In the genomic region with DNA sequence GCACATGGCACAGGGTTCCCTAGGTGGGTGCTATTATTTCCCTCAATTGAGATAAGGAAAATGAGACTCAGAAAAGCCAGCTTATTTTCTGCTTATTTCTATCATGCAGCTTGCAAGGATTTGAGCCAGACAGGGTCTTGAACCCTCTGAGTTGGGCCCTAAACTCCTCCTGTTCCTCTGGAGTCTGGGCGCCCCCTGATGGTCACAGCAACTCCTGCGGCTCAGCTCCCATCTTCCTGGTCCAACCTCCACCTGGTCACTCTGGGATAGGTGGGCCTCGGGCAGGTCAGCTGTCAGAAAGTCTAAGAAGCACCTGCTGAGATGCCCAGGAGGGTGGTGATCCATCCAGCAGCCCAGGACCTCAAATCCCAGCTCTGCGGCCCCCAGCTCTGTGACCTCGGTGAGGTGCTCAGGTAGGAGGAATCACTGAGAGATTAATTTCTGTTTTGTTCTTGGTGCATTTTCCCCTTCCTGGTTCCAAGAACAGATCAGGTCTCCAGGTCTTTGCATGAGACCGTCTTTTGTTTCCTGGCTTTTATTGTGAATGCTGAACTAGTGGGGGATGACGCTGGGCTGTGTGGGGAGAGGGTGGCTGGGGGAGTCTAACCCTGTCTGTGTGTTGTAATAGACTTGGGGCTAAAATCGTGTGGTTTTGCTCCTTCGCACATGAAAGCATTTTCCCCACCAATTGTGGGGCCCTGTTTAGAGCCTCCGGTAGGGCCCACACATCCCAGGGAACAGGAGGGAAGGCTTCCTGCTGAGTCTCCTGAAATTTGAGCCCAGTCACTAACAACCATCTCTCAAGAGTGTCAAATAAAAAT, we compare ENCODE assay signal across 10 cellular contexts. TPM values are rescaled to one million over a fixed set of nuclear protein-coding genes. Genes with fewer than 3 reads are reported as not detected.
DNase-seq lines count a peak whose midpoint lies in the region; ATAC-seq and TF ChIP-seq lines count a peak whose summit lies in the region.
"Had no signal": no experiment of that assay in that cellular context is flagged by ENCODE, and none has a peak within 500 bp of the region (broad histone marks: within the 10 kb centered on the region; RNA-seq: fewer than 3 reads in every experiment).

No MANE protein-coding gene starts in this region.

- POLR2A ChIA-PET in A673 (lab: Charles Lee; ENCODE audit: low non-redundant PET): no interaction called here
- POLR2A ChIA-PET in activated CD4-positive, alpha-beta memory T cell treated with anti-CD3 and anti-CD28 coated beads, Interleukin-2, amount 10 ng/mL, durations not matched to agents 7 days and 5 days (lab: Charles Lee): no interaction called here

- no TSS peak for BruUV-seq in A673 (replicated peaks; lab: Mats Ljungman, UMichigan)

- intact Hi-C loops in A673 (cut with micrococcal nuclease; ENCODE audit: unreplicated experiment): no loop called here

- H3K4me3 ChIP-seq in A673 (ENCODE audit: low read depth, low read length, poor library complexity, severe bottlenecking) (no peak overlapping the region), GM12864 (ENCODE audit: low read depth, low read length) (no peak overlapping the region)

- no peaks in the 10 kb centered on the region for H3K4me1 Mint-ChIP-seq in activated CD4-positive, alpha-beta memory T cell treated with anti-CD3 and anti-CD28 coated beads, Interleukin-2, amount 10 ng/mL, durations not matched to agents 7 days and 5 days
- H3K4me1 Mint-ChIP-seq in stimulated activated memory B cell treated with anti-CD40 and anti-IgM and Interleukin-4, amounts not matched to agents 10 μg/mL and 1 μg/mL and 100 μg/mL, for 72 hours: no peaks in the 10 kb centered on the region

- H3K27me3 Mint-ChIP-seq in activated CD4-positive, alpha-beta memory T cell treated with anti-CD3 and anti-CD28 coated beads, Interleukin-2, amount 10 ng/mL, durations not matched to agents 7 days and 5 days: no peaks in the 10 kb centered on the region
- H3K27me3 Mint-ChIP-seq in stimulated activated memory B cell treated with anti-CD40 and anti-IgM and Interleukin-4, amounts not matched to agents 10 μg/mL and 1 μg/mL and 100 μg/mL, for 72 hours: peaks cover 66% of the 10 kb centered on the region

- no peak overlapping the region for H3K27ac ChIP-seq in A673 (ENCODE audit: low read depth, low read length, poor library complexity, severe bottlenecking)
- H3K27ac ChIP-seq: epithelial cell of prostate had no signal

- H3K9me3 ChIP-seq in A673 (ENCODE audit: low read depth, low read length, poor library complexity, severe bottlenecking): no peaks in the 10 kb centered on the region

- CTCF ChIA-PET in A673 (lab: Charles Lee): interaction anchor here (1.1 kb wide), 1 partner anchor 416 kb away, joined by 4 read pairs; no protein-coding TSS in a partner anchor
- CTCF ChIA-PET in activated CD4-positive, alpha-beta memory T cell treated with anti-CD3 and anti-CD28 coated beads, Interleukin-2, amount 10 ng/mL, durations not matched to agents 7 days and 5 days (lab: Charles Lee): interaction anchor here (0.6 to 1.4 kb wide), 5 partner anchors 9 to 173 kb away, joined by 3 to 10 read pairs (median 4); no protein-coding TSS in a partner anchor

- H3K9me3 Mint-ChIP-seq in activated CD4-positive, alpha-beta memory T cell treated with anti-CD3 and anti-CD28 coated beads, Interleukin-2, amount 10 ng/mL, durations not matched to agents 7 days and 5 days: no peaks in the 10 kb centered on the region
- no peaks in the 10 kb centered on the region for H3K9me3 Mint-ChIP-seq in stimulated activated memory B cell treated with anti-CD40 and anti-IgM and Interleukin-4, amounts not matched to agents 10 μg/mL and 1 μg/mL and 100 μg/mL, for 72 hours
- H3K9me3 Mint-ChIP-seq: stimulated activated naive CD8-positive, alpha-beta T cell treated with anti-CD3 and anti-CD28 coated beads, Interleukin-15, Interleukin-2, amounts not matched to agents 100 ng/mL and 50 ng/mL, for 24 hours had no signal

- DNase-seq in A673 (ENCODE audit: low spot score) (peak; percentile 54), GM12864 (ENCODE audit: low read depth) (no peak), NCI-H2029 (lab: John Stamatoyannopoulos, UW) (peak; percentile 9), kidney glomerular epithelial cell (lab: John Stamatoyannopoulos, UW) (peak; percentile 55), NCI-H446 treated with DMSO at 0.1 percent for 48 hours (lab: John Stamatoyannopoulos, UW) (no peak)
- peak; percentile 27 for DNase-seq in activated CD4-positive, alpha-beta memory T cell treated with anti-CD3 and anti-CD28 coated beads, Interleukin-2, amount 10 ng/mL, durations not matched to agents 7 days and 5 days

- H3K36me3 Mint-ChIP-seq in activated CD4-positive, alpha-beta memory T cell treated with anti-CD3 and anti-CD28 coated beads, Interleukin-2, amount 10 ng/mL, durations not matched to agents 7 days and 5 days (ENCODE audit: low read depth): no peaks in the 10 kb centered on the region
- H3K36me3 Mint-ChIP-seq in stimulated activated memory B cell treated with anti-CD40 and anti-IgM and Interleukin-4, amounts not matched to agents 10 μg/mL and 1 μg/mL and 100 μg/mL, for 72 hours: no peaks in the 10 kb centered on the region

- H3K4me3 Mint-ChIP-seq in activated CD4-positive, alpha-beta memory T cell treated with anti-CD3 and anti-CD28 coated beads, Interleukin-2, amount 10 ng/mL, durations not matched to agents 7 days and 5 days: no peak overlapping the region
- no peak overlapping the region for H3K4me3 Mint-ChIP-seq in stimulated activated memory B cell treated with anti-CD40 and anti-IgM and Interleukin-4, amounts not matched to agents 10 μg/mL and 1 μg/mL and 100 μg/mL, for 72 hours
- H3K4me3 Mint-ChIP-seq: stimulated activated naive CD8-positive, alpha-beta T cell treated with anti-CD3 and anti-CD28 coated beads, Interleukin-15, Interleukin-2, amounts not matched to agents 100 ng/mL and 50 ng/mL, for 24 hours had no signal

- ATAC-seq in stimulated activated memory B cell treated with anti-CD40 and anti-IgM and Interleukin-4, amounts not matched to agents 10 μg/mL and 1 μg/mL and 100 μg/mL, for 72 hours: no peak
- no peak for ATAC-seq in HG03139 (IDR thresholded peaks at IDR 0.05; ENCODE audit: unreplicated experiment)

- peaks cover 10% of the 10 kb centered on the region for H3K4me1 ChIP-seq in A673 (ENCODE audit: insufficient read depth, low read length, poor library complexity, severe bottlenecking)

- no peaks in the 10 kb centered on the region for H3K27me3 ChIP-seq in A673 (replicated peaks; ENCODE audit: insufficient read depth, low read depth, low read length, poor library complexity)

- peak; percentile 82 for TF ChIP-seq CTCF in A673 (conservative IDR thresholded peaks at IDR 0.05; ENCODE audit: low read depth, low read length)
- peak; percentile 80 for TF ChIP-seq CTCF in GM12864 (IDR thresholded peaks at IDR 0.05; ENCODE audit: low read depth, low read length, missing control alignments)

- no peaks in the 10 kb centered on the region for H3K36me3 ChIP-seq in A673 (ENCODE audit: insufficient read depth, low read length, poor library complexity, severe bottlenecking)

- no peak overlapping the region for H3K27ac Mint-ChIP-seq in activated CD4-positive, alpha-beta memory T cell treated with anti-CD3 and anti-CD28 coated beads, Interleukin-2, amount 10 ng/mL, durations not matched to agents 7 days and 5 days
- H3K27ac Mint-ChIP-seq in stimulated activated memory B cell treated with anti-CD40 and anti-IgM and Interleukin-4, amounts not matched to agents 10 μg/mL and 1 μg/mL and 100 μg/mL, for 72 hours: no peak overlapping the region
- H3K27ac Mint-ChIP-seq: stimulated activated naive CD8-positive, alpha-beta T cell treated with anti-CD3 and anti-CD28 coated beads, Interleukin-15, Interleukin-2, amounts not matched to agents 100 ng/mL and 50 ng/mL, for 24 hours had no signal

RNA-seq across cellular contexts. Expression of a gene that starts 32.8 kb away (rescaled TPM):
- total RNA-seq in A673 (2021): 0.31 TPM in 1 of 2 replicates, not detected in the other
- total RNA-seq in activated CD4-positive, alpha-beta memory T cell treated with anti-CD3 and anti-CD28 coated beads, Interleukin-2, amount 10 ng/mL, durations not matched to agents 7 days and 5 days: not detected

RNA-seq across cellular contexts. Expression of a gene that starts 41.3 kb away (rescaled TPM):
- 48.3 and 50.2 TPM in 2 replicates for total RNA-seq in A673 (2021)
- total RNA-seq in activated CD4-positive, alpha-beta memory T cell treated with anti-CD3 and anti-CD28 coated beads, Interleukin-2, amount 10 ng/mL, durations not matched to agents 7 days and 5 days: 10 to 100 TPM; 47.8 to 54.3 TPM

Comparison
In these comparisons a context has a peak if more than half of its experiments do, and no peak if none do; other contexts are left out.
1. DNase-seq: peak in A673 (single experiment), NCI-H2029 (single experiment), activated CD4-positive, alpha-beta memory T cell treated with anti-CD3 and anti-CD28 coated beads, Interleukin-2, amount 10 ng/mL, durations not matched to agents 7 days and 5 days (single experiment) and kidney glomerular epithelial cell (single experiment); none in GM12864 (single experiment) and NCI-H446 treated with DMSO at 0.1 percent for 48 hours (single experiment).